ENCODE assay signal across 8 cellular contexts in genomic region chr2:197706839-197707207, GRCh38. TPM values are rescaled to one million over a fixed set of nuclear protein-coding genes. Genes with fewer than 3 reads are reported as not detected.
DNase-seq lines count a peak whose midpoint lies in the region; ATAC-seq and TF ChIP-seq lines count a peak whose summit lies in the region.

No MANE protein-coding gene starts in this region.

- intact Hi-C loops in thyroid gland (cut with DNase I): no loop called here

- 60 to 63% methylated on average over 5 of the region's 5 CpGs for WGBS in thyroid gland, 2 donors

- peaks cover 30% of the 10 kb centered on the region for H3K4me1 ChIP-seq in muscle layer of colon (ENCODE audit: insufficient read depth, low read length)
- H3K4me1 ChIP-seq in thyroid gland: peaks cover 21 to 24% of the 10 kb centered on the region in 2 donors

- H3K4me3 ChIP-seq in BJ (ENCODE audit: low read depth, low read length) (peak overlapping the region; percentile 80), muscle layer of colon (ENCODE audit: low read depth in 1 of 2, low read length in 2 of 2) (peak overlapping the region in 1 of 2 donors; percentile 84), thyroid gland (replicated peaks in 1 of 3) (peak overlapping the region in 1 of 3 donors; percentile 89)
- peak overlapping the region; percentile 88 for H3K4me3 ChIP-seq in Jurkat, Clone E6-1 (ENCODE audit: low read length)

- DNase-seq in BJ (ENCODE audit: low read depth): no peak
- no peak for DNase-seq in Jurkat, Clone E6-1 (ENCODE audit: low read depth, low spot score)
- peak; percentile 13 for DNase-seq in cerebellar cortex (ENCODE audit: low spot score)
- no peak for DNase-seq in thyroid gland
- DNase-seq in GM13977 (ENCODE audit: low spot score): no peak
- no peak for DNase-seq in ureter (ENCODE audit: low spot score)

- peak overlapping the region; percentile 3 for H3K9ac ChIP-seq in muscle layer of colon (ENCODE audit: low read length)

- TF ChIP-seq POLR2A in thyroid gland (IDR thresholded peaks at IDR 0.05): no peak

- in situ Hi-C loops in GM13977 (cut with MboI; ENCODE audit: low pct_unique_long_range_greater_than_20kb, low sequenced_read_pairs, unreplicated experiment): no loop called here

- H3K27me3 ChIP-seq in BJ (ENCODE audit: control insufficient read depth, insufficient read depth, low read length) (no peaks in the 10 kb centered on the region), muscle layer of colon (ENCODE audit: control insufficient read depth in 1 of 2, insufficient read depth in 2 of 2, low read length in 2 of 2) (no peaks in the 10 kb centered on the region), thyroid gland (no peaks in the 10 kb centered on the region)

- ATAC-seq in GM19351 (IDR thresholded peaks at IDR 0.05; ENCODE audit: unreplicated experiment): no peak

- POLR2A ChIA-PET in BJ (lab: Charles Lee): no interaction called here

- CTCF ChIA-PET in BJ (lab: Yijun Ruan, JAX): interaction anchor here (0.6 to 1.9 kb wide), 7 partner anchors 66 to 590 kb away, joined by 3 to 6 read pairs (median 4); no protein-coding TSS in a partner anchor

- H3K9me3 ChIP-seq in muscle layer of colon (ENCODE audit: low read length): no peaks in the 10 kb centered on the region
- no peaks in the 10 kb centered on the region for H3K9me3 ChIP-seq in thyroid gland

- no peaks in the 10 kb centered on the region for H3K36me3 ChIP-seq in BJ (ENCODE audit: control insufficient read depth, insufficient read depth, low read length)
- H3K36me3 ChIP-seq in muscle layer of colon (ENCODE audit: insufficient read depth, low read length): peaks cover 4% of the 10 kb centered on the region
- no peaks in the 10 kb centered on the region for H3K36me3 ChIP-seq in thyroid gland

- TF ChIP-seq CTCF in BJ (IDR thresholded peaks at IDR 0.05; ENCODE audit: insufficient read depth, low read depth, low read length) (no peak), thyroid gland (IDR thresholded peaks at IDR 0.05) (no peak), GM13977 (IDR thresholded peaks at IDR 0.05; ENCODE audit: extremely low read depth, insufficient read depth, missing control alignments) (no peak)

- H3K27ac ChIP-seq in muscle layer of colon (ENCODE audit: low read depth, low read length): no peak overlapping the region
- H3K27ac ChIP-seq in thyroid gland: no peak overlapping the region

RNA-seq across cellular contexts. Expression of gene MARS2, which starts 1.7 kb away (rescaled TPM):
- polyA plus RNA-seq in BJ (2011; rRNA removed): 2.3 TPM in 2 replicates
- 2.8 and 4.2 TPM in 2 replicates for polyA minus RNA-seq in BJ (2011; rRNA and poly(A)+ RNA removed)
- polyA plus RNA-seq in Jurkat, Clone E6-1 (2012; ENCODE audit: insufficient read depth, insufficient read length): 12.6 TPM
- total RNA-seq in thyroid gland: 10 to 100 TPM in 1 of 4 donors, 1 to 10 TPM in 3; 4.6 to 10.6 (median 8.0) TPM
- 10.5 TPM for total RNA-seq in ureter

RNA-seq across cellular contexts. Expression of gene RFTN2, which starts 31.4 kb away (rescaled TPM):
- polyA plus RNA-seq in BJ (2011; rRNA removed): 0.04 and 0.16 TPM in 2 replicates
- 0.72 TPM in 1 of 2 replicates, not detected in the other for polyA minus RNA-seq in BJ (2011; rRNA and poly(A)+ RNA removed)
- 1.6 TPM for polyA plus RNA-seq in Jurkat, Clone E6-1 (2012; ENCODE audit: insufficient read depth, insufficient read length)
- total RNA-seq in thyroid gland: 10 to 100 TPM in 2 of 4 donors, 1 to 10 TPM in 2; 5.3 to 12.9 (median 9.4) TPM
- 7.0 TPM for total RNA-seq in ureter
